8 cellular contexts compared by ENCODE assay signal in the genomic region with DNA sequence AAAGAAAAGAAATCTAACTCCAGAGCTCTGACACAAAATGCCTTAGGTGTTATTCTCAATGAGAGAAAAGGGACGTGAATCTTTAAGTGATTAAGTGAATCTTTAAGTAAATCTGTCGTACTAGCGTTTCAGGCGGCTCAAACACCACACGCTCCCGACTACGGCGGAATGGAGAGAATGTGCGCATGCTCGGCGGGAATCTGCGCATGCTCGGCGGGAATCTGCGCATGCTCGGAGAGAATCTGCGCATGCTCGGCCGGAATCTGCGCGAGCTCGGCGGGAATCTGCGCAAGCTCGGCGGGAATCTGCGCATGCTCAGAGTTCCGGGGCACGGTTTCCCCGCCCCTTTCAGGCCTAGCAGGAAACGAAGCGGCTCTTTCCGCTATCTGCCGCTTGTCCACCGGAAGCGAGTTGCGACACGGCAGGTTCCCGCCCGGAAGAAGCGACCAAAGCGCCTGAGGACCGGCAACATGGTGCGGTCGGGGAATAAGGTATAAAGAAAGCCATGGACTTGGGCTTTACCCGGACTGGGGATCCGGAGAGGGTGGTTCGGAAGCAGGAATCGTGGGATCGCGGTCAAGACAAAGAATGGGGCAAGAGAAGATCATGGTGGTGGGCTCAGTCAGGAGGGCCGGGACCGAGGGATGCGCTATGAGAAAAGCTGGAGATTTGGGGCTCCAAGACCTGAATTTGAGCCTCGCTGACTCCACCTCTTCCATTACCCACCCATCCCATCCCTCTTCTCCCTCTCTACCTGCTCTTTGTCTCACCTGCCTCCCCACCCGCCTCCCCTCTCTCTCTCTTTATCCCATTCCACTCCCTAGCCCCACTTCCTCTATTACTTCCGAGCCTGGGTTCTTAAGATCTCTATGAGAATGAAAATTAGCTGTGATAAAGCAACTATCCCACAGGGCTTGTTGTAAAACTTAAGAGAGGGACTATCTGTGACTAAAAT. TPM values are rescaled to one million over a fixed set of nuclear protein-coding genes. Genes with fewer than 3 reads are reported as not detected.
DNase-seq lines count a peak whose midpoint lies in the region; ATAC-seq, FAIRE-seq and TF ChIP-seq lines count a peak whose summit lies in the region.

Gene XRCC5, plus strand, starts transcription at position 382 of the 955 bp plus-strand sequence. Its CDS starts 89 bp downstream, at position 471.

- H4K20me1 ChIP-seq in keratinocyte (ENCODE audit: control insufficient read depth, extremely low read depth, insufficient read depth, low read length): no peaks in the 10 kb centered on the region

- peaks cover 28% of the 10 kb centered on the region for H3K4me1 ChIP-seq in keratinocyte (ENCODE audit: control insufficient read depth, extremely low read depth, insufficient read depth, low read length)

- DNase-seq in AML-193 (lab: John Stamatoyannopoulos, UW) (peak; percentile 94 to 95), GM19239 (ENCODE audit: insufficient read length, low spot score) (peak; percentile 58), NCI-H524 (lab: John Stamatoyannopoulos, UW) (peak; percentile 88 to 96), cerebellum (ENCODE audit: low spot score) (peak; percentile 92), keratinocyte (ENCODE audit: low read depth, low spot score) (peak; percentile 85)
- peak; percentile 97 for DNase-seq in activated CD4-positive, alpha-beta T cell treated with anti-CD3 and anti-CD28 coated beads for 24 hours (ENCODE audit: low read depth in 2 of 2)
- DNase-seq in stimulated activated CD4-positive, alpha-beta T cell treated with anti-CD3 and anti-CD28 coated beads, Interleukin-12 subunit alpha, Interleukin-12 subunit beta, amount 100 ng/mL, for 48 hours (ENCODE audit: low read depth in 2 of 3, low spot score in 1 of 3): peak; percentile 94 to 98 (median 97)

- peak within 1 kb of the TSS; percentile 90 for H3K27ac ChIP-seq in keratinocyte (ENCODE audit: control insufficient read depth, insufficient read depth, low read length)

- H3K4me3 ChIP-seq in keratinocyte (ENCODE audit: control insufficient read depth in 2 of 3, extremely low read depth in 1 of 3, insufficient read depth in 2 of 3, low read depth in 1 of 3, low read length in 3 of 3): peak within 1 kb of the TSS; percentile 93 to 99 (median 98)

- H3K4me2 ChIP-seq in keratinocyte (ENCODE audit: control insufficient read depth, extremely low read depth, insufficient read depth, low read depth, low read length): peak within 1 kb of the TSS; percentile 93

- dilution Hi-C loops in keratinocyte (cut with MboI; ENCODE audit: extremely low pct_ligation_motif_present, low sequenced_read_pairs): no loop called here

- no peaks in the 10 kb centered on the region for H3K9me1 ChIP-seq in keratinocyte (ENCODE audit: control insufficient read depth, extremely low read depth, insufficient read depth, low read length)

- no peak for TF ChIP-seq CTCF in keratinocyte (optimal IDR thresholded peaks at IDR 0.05 in 1 of 3, IDR thresholded peaks at IDR 0.05 in 1 of 3, conservative IDR thresholded peaks at IDR 0.05 in 1 of 3; ENCODE audit: extremely low read depth in 1 of 3, insufficient read depth in 2 of 3, low read length in 3 of 3)

- peaks cover 42% of the 10 kb centered on the region for H3K79me2 ChIP-seq in keratinocyte (ENCODE audit: control insufficient read depth, insufficient read depth, low read length)

- H3K9ac ChIP-seq in keratinocyte (ENCODE audit: control insufficient read depth, extremely low read depth, insufficient read depth, low read length): peak within 1 kb of the TSS; percentile 97

- peak; percentile 98 for FAIRE-seq in GM19239 (lab: Jason Lieb, UNC)
- FAIRE-seq in keratinocyte (lab: Jason Lieb, UNC): no peak

- no peaks in the 10 kb centered on the region for H3K27me3 ChIP-seq in keratinocyte (ENCODE audit: control insufficient read depth, extremely low read depth, insufficient read depth, low read length)

- peak; percentile 44 for ATAC-seq in HG03442 (IDR thresholded peaks at IDR 0.05; ENCODE audit: unreplicated experiment)

- H3K9me3 ChIP-seq in keratinocyte (ENCODE audit: control insufficient read depth, low read depth, low read length): no peaks in the 10 kb centered on the region

- peaks cover 23% of the 10 kb centered on the region in 2 experiments for H3K36me3 ChIP-seq in keratinocyte (ENCODE audit: control insufficient read depth in 2 of 2, extremely low read depth in 1 of 2, insufficient read depth in 2 of 2, low read length in 2 of 2)

- peak within 1 kb of the TSS; percentile 93 for H2AFZ ChIP-seq in keratinocyte (ENCODE audit: control insufficient read depth, low read length)

RNA-seq across cellular contexts. Expression of gene XRCC5, which starts in this region (rescaled TPM):
- 265 TPM for total RNA-seq in cerebellum
- 316 to 521 TPM (median 377 TPM) in 3 replicates for polyA plus RNA-seq in keratinocyte
- 206 TPM for polyA plus RNA-seq in keratinocyte (2011; ENCODE audit: low read depth)
- 120 and 289 TPM in 2 replicates for polyA plus RNA-seq in keratinocyte (2011; cell fraction: cytosol; rRNA removed)
- 203 and 222 TPM in 2 replicates for polyA plus RNA-seq in keratinocyte (2011; cell fraction: nucleus; rRNA removed)
- polyA plus RNA-seq in keratinocyte (2012; ENCODE audit: low replicate concordance): 108 and 202 TPM in 2 replicates
- polyA minus RNA-seq in keratinocyte: 242 to 650 TPM (median 576 TPM) in 3 replicates
- polyA minus RNA-seq in keratinocyte (2011; cell fraction: cytosol; rRNA and poly(A)+ RNA removed): 121 TPM
- polyA minus RNA-seq in keratinocyte (2011; cell fraction: nucleus; rRNA and poly(A)+ RNA removed): 185 and 263 TPM in 2 replicates

Comparison
In these comparisons a context has a peak if more than half of its experiments do, and no peak if none do; other contexts are left out.
1. Peak in every context shown above with its lines: DNase-seq, ATAC-seq, H3K4me3 ChIP-seq and H3K27ac ChIP-seq.